ENCODE assay signal across 24 cellular contexts in genomic region chr3:77326586-77326985, GRCh38.
A peak's percentile ranks its signal among the peaks of the same experiment; 100 is the strongest.
DNase-seq lines count a peak whose midpoint lies in the region; ATAC-seq, FAIRE-seq and TF ChIP-seq lines count a peak whose summit lies in the region.
"Had no signal": no experiment of that assay in that cellular context is flagged by ENCODE, and none has a peak within 500 bp of the region (broad histone marks: within the 10 kb centered on the region; RNA-seq: fewer than 3 reads in every experiment).

No MANE protein-coding gene starts in this region.

- no peaks in the 10 kb centered on the region for H3K27me3 ChIP-seq in WERI-Rb-1 (ENCODE audit: insufficient read depth, low read depth, severe bottlenecking)

- H3K9me3 Mint-ChIP-seq in naive thymus-derived CD8-positive, alpha-beta T cell: peaks cover 0 to 14% (median 0%) of the 10 kb centered on the region in 9 donors
- H3K9me3 Mint-ChIP-seq: HFFc6 had no signal

- no peak overlapping the region for H3K4me3 ChIP-seq in WERI-Rb-1 (ENCODE audit: low read depth, low read length)
- H3K4me3 ChIP-seq: A549, GM12878, HAP-1 had no signal

- no peaks in the 10 kb centered on the region for H3K36me3 ChIP-seq in WERI-Rb-1
- H3K36me3 ChIP-seq: HAP-1 had no signal

- no peaks in the 10 kb centered on the region for H3K36me3 Mint-ChIP-seq in naive thymus-derived CD8-positive, alpha-beta T cell
- H3K36me3 Mint-ChIP-seq: CD4-positive, alpha-beta memory T cell had no signal

- no peaks in the 10 kb centered on the region for H3K9me3 ChIP-seq in WERI-Rb-1 (ENCODE audit: severe bottlenecking)
- H3K9me3 ChIP-seq: A549, HAP-1 had no signal

- DNase-seq in D721Med (ENCODE audit: insufficient read length, low spot score) (peak; percentile 21), NCI-H524 treated with DMSO at 0.1 percent for 48 hours (lab: John Stamatoyannopoulos, UW) (peak; percentile 32), WERI-Rb-1 (peak; percentile 25), kidney glomerular epithelial cell (lab: John Stamatoyannopoulos, UW) (no peak), AG20443 (ENCODE audit: low spot score) (no peak)
- DNase-seq in naive thymus-derived CD8-positive, alpha-beta T cell: no peak
- DNase-seq: 8988T; ACHN; C1 segment of cervical spinal cord; Calu3; CD4-positive, alpha-beta memory T cell; COR-L47; DMS 273 treated with DMSO at 0.1 percent for 48 hours; DMS79; EL; GDM1; GOT3; HFFc6 had no signal

- POLR2A ChIA-PET in naive thymus-derived CD8-positive, alpha-beta T cell (lab: Charles Lee): no interaction called here

- H3K27ac Mint-ChIP-seq in naive thymus-derived CD8-positive, alpha-beta T cell: no peak overlapping the region
- H3K27ac Mint-ChIP-seq: CD4-positive, alpha-beta memory T cell; HFFc6 had no signal

- H3K4me3 Mint-ChIP-seq in naive thymus-derived CD8-positive, alpha-beta T cell: no peak overlapping the region
- H3K4me3 Mint-ChIP-seq: CD4-positive, alpha-beta memory T cell; HFFc6 had no signal

- H3K27ac ChIP-seq in WERI-Rb-1: no peak overlapping the region
- H3K27ac ChIP-seq: A549 had no signal

- H3K27me3 Mint-ChIP-seq in naive thymus-derived CD8-positive, alpha-beta T cell: no peaks in the 10 kb centered on the region
- H3K27me3 Mint-ChIP-seq: CD4-positive, alpha-beta memory T cell had no signal

- ATAC-seq in GM21825 (IDR thresholded peaks at IDR 0.05; ENCODE audit: unreplicated experiment): no peak
- no peak for ATAC-seq in naive thymus-derived CD8-positive, alpha-beta T cell
- ATAC-seq: A549, GM12878 had no signal

- no peaks in the 10 kb centered on the region for H3K4me1 Mint-ChIP-seq in naive thymus-derived CD8-positive, alpha-beta T cell
- H3K4me1 Mint-ChIP-seq: CD4-positive, alpha-beta memory T cell had no signal

- TF ChIP-seq CTCF in D721Med (IDR thresholded peaks at IDR 0.05; ENCODE audit: insufficient read depth, missing control alignments) (no peak), WERI-Rb-1 (IDR thresholded peaks at IDR 0.05; ENCODE audit: low read depth, low read length) (no peak)

- peak; percentile 98 for FAIRE-seq in D721Med (lab: Jason Lieb, UNC)
- FAIRE-seq: A549, GM12878, GM19239, H54 had no signal

Comparison
In these comparisons a context has a peak if more than half of its experiments do, and no peak if none do; other contexts are left out.
1. DNase-seq: peak in D721Med (single experiment), NCI-H524 treated with DMSO at 0.1 percent for 48 hours (single experiment) and WERI-Rb-1 (single experiment); none in kidney glomerular epithelial cell (single experiment), naive thymus-derived CD8-positive, alpha-beta T cell (0 of 10) and AG20443 (single experiment).